Comparison of ENCODE assay signal across 1 cellular context in genomic region chr11:96303980-96304379, GRCh38.
TF ChIP-seq lines count a peak whose summit lies in the region.

No MANE protein-coding gene starts in this region.

TF ChIP-seq in endothelial cell of umbilical vein, 7 proteins besides CTCF, POLR2A, EP300 and RAD21 (continued from another document):
- no peak for TF ChIP-seq POLR2AphosphoS5 (IDR thresholded peaks at IDR 0.05; ENCODE audit: insufficient read depth, low read depth, low read length)
